8 cellular contexts compared by ENCODE assay signal in the genomic region with DNA sequence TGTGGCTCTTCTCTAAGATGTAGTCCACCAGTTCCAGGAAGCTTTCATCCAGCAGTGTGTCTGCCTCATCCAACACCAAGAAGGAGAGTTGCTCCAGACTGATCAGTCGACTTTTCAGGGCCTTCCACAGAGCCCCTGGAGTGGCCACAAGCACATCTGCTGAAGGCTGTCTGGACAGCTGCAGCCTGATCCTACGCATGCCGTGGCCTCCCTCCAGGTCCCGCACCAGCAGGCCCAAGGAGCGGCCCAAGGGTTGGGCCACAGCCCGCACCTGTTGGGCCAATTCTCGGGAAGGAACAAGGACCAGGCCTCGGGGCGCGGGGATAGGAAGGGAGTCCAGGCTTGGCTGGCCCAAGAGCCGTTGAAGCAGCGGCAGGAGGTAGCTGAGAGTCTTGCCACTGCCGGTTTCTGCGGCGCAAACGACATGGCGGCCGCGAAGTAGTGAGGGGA. TPM values are rescaled to one million over a fixed set of nuclear protein-coding genes. Genes with fewer than 3 reads are reported as not detected.
DNase-seq lines count a peak whose midpoint lies in the region; ATAC-seq and TF ChIP-seq lines count a peak whose summit lies in the region.

No MANE protein-coding gene starts in this region.

- H3K9ac ChIP-seq in ES-I3 (ENCODE audit: low read depth, low read length): peak overlapping the region; percentile 99

- TF ChIP-seq EP300 in tibial nerve (IDR thresholded peaks at IDR 0.05): no peak

- H3K9me3 ChIP-seq in ES-I3 (ENCODE audit: control insufficient read depth, insufficient read depth, low read length): no peaks in the 10 kb centered on the region
- no peaks in the 10 kb centered on the region for H3K9me3 ChIP-seq in right lobe of liver
- H3K9me3 ChIP-seq in tibial nerve: no peaks in the 10 kb centered on the region

- H3K27ac ChIP-seq in right lobe of liver: peak overlapping the region; percentile 67 to 77 (median 71)
- H3K27ac ChIP-seq in tibial nerve: peak overlapping the region in 3 of 4 donors; percentile 87 to 90 (median 88)

- H3K36me3 ChIP-seq in ES-I3 (ENCODE audit: insufficient read depth, low read length) (no peaks in the 10 kb centered on the region; the same call in 1 of the 2 replicates), right lobe of liver (no peaks in the 10 kb centered on the region), tibial nerve (peaks cover 0 to 21% (median 0%) of the 10 kb centered on the region in 3 donors)

- TF ChIP-seq CTCF in astrocyte of the spinal cord (IDR thresholded peaks at IDR 0.05; ENCODE audit: low read depth, low read length) (no peak), right lobe of liver (IDR thresholded peaks at IDR 0.05) (no peak), tibial nerve (IDR thresholded peaks at IDR 0.05) (no peak)

- no peak for DNase-seq in astrocyte of the spinal cord (ENCODE audit: low read depth, low spot score)
- peak in 1 of 3 donors; percentile 29 for DNase-seq in right lobe of liver
- no peak for DNase-seq in tibial nerve (ENCODE audit: low spot score in 2 of 2)
- no peak for DNase-seq in NCI-H187 (lab: John Stamatoyannopoulos, UW)

- 4% methylated on average over 4 of the region's 19 CpGs for WGBS in right lobe of liver (ENCODE audit: insufficient coverage, low coverage, low lambda C conversion rate, missing lambda C conversion rate)
- WGBS in tibial nerve, 2 donors: 13 to 17% methylated on average over 10 to 19 of the region's 19 CpGs

- H3K4me1 ChIP-seq in ES-I3 (ENCODE audit: insufficient read depth, low read length) (peaks cover 7% of the 10 kb centered on the region), right lobe of liver (peaks cover 0 to 19% (median 10%) of the 10 kb centered on the region in 4 donors), tibial nerve (peaks cover 0 to 35% (median 16%) of the 10 kb centered on the region in 4 donors)

- H3K4me3 ChIP-seq in astrocyte of the spinal cord (ENCODE audit: low read depth, low read length) (peak overlapping the region; percentile 87), right lobe of liver (peak overlapping the region; percentile 68 to 99 (median 96)), tibial nerve (peak overlapping the region; percentile 85 to 97 (median 91))

- intact Hi-C loops in right lobe of liver (cut with DNase I): no loop called here

- H3K27me3 ChIP-seq in right lobe of liver (no peaks in the 10 kb centered on the region), tibial nerve (no peaks in the 10 kb centered on the region)

- no peak for TF ChIP-seq POLR2A in right lobe of liver (IDR thresholded peaks at IDR 0.05)
- no peak for TF ChIP-seq POLR2A in tibial nerve (IDR thresholded peaks at IDR 0.05)

- peak; percentile 12 for ATAC-seq in HG03439 (IDR thresholded peaks at IDR 0.05; ENCODE audit: unreplicated experiment)
- ATAC-seq in right lobe of liver: peak in 1 of 4 donors; percentile 3
- no peak for ATAC-seq in GM21723 (IDR thresholded peaks at IDR 0.05; ENCODE audit: unreplicated experiment)
- no peak for ATAC-seq in activated CD4-positive, CD25-positive, alpha-beta regulatory T cell treated with anti-CD3 and anti-CD28 coated beads, Interleukin-2, amount 50 U/mL, for 24 hours

- in situ Hi-C loops in astrocyte of the spinal cord (cut with HindIII; ENCODE audit: low sequenced_read_pairs): no loop called here

RNA-seq across cellular contexts. Expression of gene DDX28, which starts 0.7 kb away (rescaled TPM):
- 1 to 10 TPM; 5.4 to 10.0 (median 6.3) TPM for total RNA-seq in right lobe of liver
- total RNA-seq in tibial nerve: 10 to 100 TPM in 3 of 4 donors, 1 to 10 TPM in 1; 6.7 to 11.7 (median 10.8) TPM

RNA-seq across cellular contexts. Expression of gene DUS2, which starts 0.8 kb away (rescaled TPM):
- 10 to 100 TPM in 2 of 6 experiments, 1 to 10 TPM in 4; 7.9 to 16.4 (median 9.2) TPM for total RNA-seq in right lobe of liver
- 10 to 100 TPM in 2 of 4 donors, 1 to 10 TPM in 2; 4.7 to 31.2 (median 15.4) TPM for total RNA-seq in tibial nerve

RNA-seq across cellular contexts. Expression of gene DPEP2NB, which starts 6.6 kb away (rescaled TPM):
- total RNA-seq in right lobe of liver (not detected), tibial nerve (not detected)

RNA-seq across cellular contexts. Expression of gene DPEP2, which starts 23.0 kb away (rescaled TPM):
- total RNA-seq in right lobe of liver (1 to 10 TPM in 5 of 6 experiments, under 1 TPM in 1; 0.93 to 2.3 (median 1.6) TPM), tibial nerve (10 to 100 TPM in 1 of 4 donors, 1 to 10 TPM in 3; 1.0 to 12.6 (median 3.8) TPM)

RNA-seq across cellular contexts. Expression of gene DPEP3, which starts 42.0 kb away (rescaled TPM):
- total RNA-seq in right lobe of liver (under 1 TPM in 1 of 6 experiments, not detected in 5; 0.10 TPM), tibial nerve (under 1 TPM in 1 of 4 donors, not detected in 3; 0.66 TPM)
